ENCODE assay signal across 1 cellular context in genomic region chr9:105557804-105558610, GRCh38.
TF ChIP-seq lines count a peak whose summit lies in the region.

TSS of gene FKTN (plus strand) at chr9:105558131. CDS start at chr9:105575033, 16,902 bp downstream.

TF ChIP-seq in HepG2, 621 proteins besides CTCF, POLR2A, EP300 and RAD21 (continued from another document and continues in another):
- TF ChIP-seq SOX5 (CRISPR knock-in tag; IDR thresholded peaks at IDR 0.05; ENCODE audit: borderline replicate concordance): 0 out of 2 replicates have a peak, but pooled peaks have one; percentile 44
- no peak; the same call in 1 of the 2 replicates for TF ChIP-seq ZNF678 (CRISPR knock-in tag; IDR thresholded peaks at IDR 0.05)
- TF ChIP-seq SIN3B (IDR thresholded peaks at IDR 0.05; ENCODE audit: low read length): no peak
- peak; percentile 51; the same call in 1 of the 2 replicates for TF ChIP-seq ZSCAN31 (CRISPR knock-in tag; IDR thresholded peaks at IDR 0.05; ENCODE audit: low read depth)
- TF ChIP-seq GLI4 (CRISPR knock-in tag; IDR thresholded peaks at IDR 0.05; ENCODE audit: borderline replicate concordance): no peak; the same call in 1 of the 2 replicates
- no peak for TF ChIP-seq AKAP8 (CRISPR knock-in tag; IDR thresholded peaks at IDR 0.05)
- TF ChIP-seq, protein P1, sequence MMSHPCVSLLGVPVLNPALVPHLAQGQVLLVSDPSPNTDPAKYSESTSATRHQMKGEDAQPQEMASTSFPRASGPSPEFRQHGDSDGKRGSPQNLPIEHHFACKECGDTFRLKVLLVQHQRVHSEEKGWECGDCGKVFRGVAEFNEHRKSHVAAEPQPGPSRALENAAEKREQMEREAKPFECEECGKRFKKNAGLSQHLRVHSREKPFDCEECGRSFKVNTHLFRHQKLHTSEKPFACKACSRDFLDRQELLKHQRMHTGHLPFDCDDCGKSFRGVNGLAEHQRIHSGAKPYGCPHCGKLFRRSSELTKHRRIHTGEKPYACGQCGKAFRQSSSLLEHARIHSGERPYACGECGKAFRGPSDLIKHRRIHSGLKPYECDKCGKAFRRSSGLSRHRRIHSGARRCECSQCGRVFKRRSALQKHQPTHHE (CRISPR knock-in tag; IDR thresholded peaks at IDR 0.05; ENCODE audit: borderline replicate concordance): peak; percentile 75
- no peak for TF ChIP-seq SAFB2 (CRISPR knock-in tag; IDR thresholded peaks at IDR 0.05; ENCODE audit: borderline replicate concordance, low read depth)
- no peak for TF ChIP-seq ZNF605 (CRISPR knock-in tag; IDR thresholded peaks at IDR 0.05)
- TF ChIP-seq HIVEP1 (CRISPR knock-in tag; IDR thresholded peaks at IDR 0.05): peak; percentile 18; the same call in 1 of the 2 replicates
- TF ChIP-seq MTF2 (CRISPR knock-in tag; IDR thresholded peaks at IDR 0.05; ENCODE audit: borderline replicate concordance): 0 out of 2 replicates have a peak, but pooled peaks have one; percentile 55
- peak; percentile 71 for TF ChIP-seq TARDBP (CRISPR knock-in tag; IDR thresholded peaks at IDR 0.05)
- TF ChIP-seq RFX3 (CRISPR knock-in tag; IDR thresholded peaks at IDR 0.05): no peak
- TF ChIP-seq, protein P2, sequence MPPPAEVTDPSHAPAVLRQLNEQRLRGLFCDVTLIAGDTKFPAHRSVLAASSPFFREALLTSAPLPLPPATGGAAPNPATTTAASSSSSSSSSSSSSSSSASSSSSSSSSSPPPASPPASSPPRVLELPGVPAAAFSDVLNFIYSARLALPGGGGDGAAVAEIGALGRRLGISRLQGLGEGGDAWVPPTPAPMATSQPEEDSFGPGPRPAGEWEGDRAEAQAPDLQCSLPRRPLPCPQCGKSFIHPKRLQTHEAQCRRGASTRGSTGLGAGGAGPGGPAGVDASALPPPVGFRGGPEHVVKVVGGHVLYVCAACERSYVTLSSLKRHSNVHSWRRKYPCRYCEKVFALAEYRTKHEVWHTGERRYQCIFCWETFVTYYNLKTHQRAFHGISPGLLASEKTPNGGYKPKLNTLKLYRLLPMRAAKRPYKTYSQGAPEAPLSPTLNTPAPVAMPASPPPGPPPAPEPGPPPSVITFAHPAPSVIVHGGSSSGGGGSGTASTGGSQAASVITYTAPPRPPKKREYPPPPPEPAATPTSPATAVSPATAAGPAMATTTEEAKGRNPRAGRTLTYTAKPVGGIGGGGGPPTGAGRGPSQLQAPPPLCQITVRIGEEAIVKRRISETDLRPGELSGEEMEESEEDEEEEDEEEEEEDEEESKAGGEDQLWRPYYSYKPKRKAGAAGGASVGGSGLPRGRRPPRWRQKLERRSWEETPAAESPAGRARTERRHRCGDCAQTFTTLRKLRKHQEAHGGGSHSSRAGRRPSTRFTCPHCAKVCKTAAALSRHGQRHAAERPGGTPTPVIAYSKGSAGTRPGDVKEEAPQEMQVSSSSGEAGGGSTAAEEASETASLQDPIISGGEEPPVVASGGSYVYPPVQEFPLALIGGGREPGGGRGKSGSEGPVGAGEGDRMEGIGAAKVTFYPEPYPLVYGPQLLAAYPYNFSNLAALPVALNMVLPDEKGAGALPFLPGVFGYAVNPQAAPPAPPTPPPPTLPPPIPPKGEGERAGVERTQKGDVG (CRISPR knock-in tag; IDR thresholded peaks at IDR 0.05; ENCODE audit: borderline replicate concordance): peak; percentile 56; the same call in 1 of the 2 replicates
- TF ChIP-seq, protein P3, sequence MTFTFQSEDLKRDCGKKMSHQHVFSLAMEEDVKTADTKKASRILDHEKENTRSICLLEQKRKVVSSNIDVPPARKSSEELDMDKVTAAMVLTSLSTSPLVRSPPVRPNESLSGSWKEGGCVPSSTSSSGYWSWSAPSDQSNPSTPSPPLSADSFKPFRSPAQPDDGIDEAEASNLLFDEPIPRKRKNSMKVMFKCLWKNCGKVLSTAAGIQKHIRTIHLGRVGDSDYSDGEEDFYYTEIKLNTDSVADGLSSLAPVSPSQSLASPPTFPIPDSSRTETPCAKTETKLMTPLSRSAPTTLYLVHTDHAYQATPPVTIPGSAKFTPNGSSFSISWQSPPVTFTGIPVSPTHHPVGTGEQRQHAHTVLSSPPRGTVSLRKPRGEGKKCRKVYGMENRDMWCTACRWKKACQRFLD (CRISPR knock-in tag; IDR thresholded peaks at IDR 0.05; ENCODE audit: borderline replicate concordance): peak; percentile 33; the same call in 1 of the 2 replicates
- peak; percentile 61; the same call in 1 of the 2 replicates for TF ChIP-seq ZHX1 (CRISPR knock-in tag; IDR thresholded peaks at IDR 0.05; ENCODE audit: low read depth)
- no peak for TF ChIP-seq TOE1 (CRISPR knock-in tag; IDR thresholded peaks at IDR 0.05)
- TF ChIP-seq ZNF333 (CRISPR knock-in tag; IDR thresholded peaks at IDR 0.05; ENCODE audit: borderline replicate concordance): peak; percentile 72; the same call in 1 of the 2 replicates
- TF ChIP-seq KDM1A (CRISPR knock-in tag; IDR thresholded peaks at IDR 0.05): no peak
- TF ChIP-seq, protein P4, sequence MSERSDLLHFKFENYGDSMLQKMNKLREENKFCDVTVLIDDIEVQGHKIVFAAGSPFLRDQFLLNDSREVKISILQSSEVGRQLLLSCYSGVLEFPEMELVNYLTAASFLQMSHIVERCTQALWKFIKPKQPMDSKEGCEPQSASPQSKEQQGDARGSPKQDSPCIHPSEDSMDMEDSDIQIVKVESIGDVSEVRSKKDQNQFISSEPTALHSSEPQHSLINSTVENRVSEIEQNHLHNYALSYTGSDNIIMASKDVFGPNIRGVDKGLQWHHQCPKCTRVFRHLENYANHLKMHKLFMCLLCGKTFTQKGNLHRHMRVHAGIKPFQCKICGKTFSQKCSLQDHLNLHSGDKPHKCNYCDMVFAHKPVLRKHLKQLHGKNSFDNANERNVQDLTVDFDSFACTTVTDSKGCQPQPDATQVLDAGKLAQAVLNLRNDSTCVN (CRISPR knock-in tag; IDR thresholded peaks at IDR 0.05; ENCODE audit: borderline replicate concordance): no peak
- TF ChIP-seq HDAC6 (IDR thresholded peaks at IDR 0.05; ENCODE audit: low read depth, low read length): no peak
- TF ChIP-seq, protein P5, sequence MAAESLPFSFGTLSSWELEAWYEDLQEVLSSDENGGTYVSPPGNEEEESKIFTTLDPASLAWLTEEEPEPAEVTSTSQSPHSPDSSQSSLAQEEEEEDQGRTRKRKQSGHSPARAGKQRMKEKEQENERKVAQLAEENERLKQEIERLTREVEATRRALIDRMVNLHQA (CRISPR knock-in tag; IDR thresholded peaks at IDR 0.05): no peak
- TF ChIP-seq MAFG (CRISPR knock-in tag; IDR thresholded peaks at IDR 0.05): no peak
- TF ChIP-seq KLF11 (CRISPR knock-in tag; IDR thresholded peaks at IDR 0.05): no peak; the same call in 1 of the 2 replicates
- TF ChIP-seq ZNF430 (CRISPR knock-in tag; IDR thresholded peaks at IDR 0.05): no peak
- TF ChIP-seq MIER2 (CRISPR knock-in tag; IDR thresholded peaks at IDR 0.05): no peak; the same call in 1 of the 2 replicates
- peak; percentile 52 for TF ChIP-seq ZNF256 (CRISPR knock-in tag; conservative IDR thresholded peaks at IDR 0.05)
- TF ChIP-seq ZNF660 (CRISPR knock-in tag; IDR thresholded peaks at IDR 0.05; ENCODE audit: borderline replicate concordance, low read depth): no peak
- no peak; the same call in 1 of the 2 replicates for TF ChIP-seq ZNF768 (CRISPR knock-in tag; IDR thresholded peaks at IDR 0.05)
- TF ChIP-seq ZBTB44 (CRISPR knock-in tag; IDR thresholded peaks at IDR 0.05): no peak
- TF ChIP-seq ZNF550 (CRISPR knock-in tag; IDR thresholded peaks at IDR 0.05; ENCODE audit: borderline replicate concordance): no peak
- no peak for TF ChIP-seq ZNF382 (CRISPR knock-in tag; IDR thresholded peaks at IDR 0.05; ENCODE audit: borderline replicate concordance)
- TF ChIP-seq CHCHD3 (CRISPR knock-in tag; IDR thresholded peaks at IDR 0.05): no peak
- TF ChIP-seq ZNF251 (CRISPR knock-in tag; IDR thresholded peaks at IDR 0.05): no peak
- peak; percentile 56; the same call in 1 of the 2 replicates for TF ChIP-seq ZNF691 (CRISPR knock-in tag; IDR thresholded peaks at IDR 0.05; ENCODE audit: borderline replicate concordance, low read depth)
- no peak for TF ChIP-seq ZNF562 (CRISPR knock-in tag; IDR thresholded peaks at IDR 0.05; ENCODE audit: borderline replicate concordance)
- TF ChIP-seq ZNF576 (CRISPR knock-in tag; IDR thresholded peaks at IDR 0.05): no peak
- no peak for TF ChIP-seq AGO1 (IDR thresholded peaks at IDR 0.05; ENCODE audit: low read depth, low read length, poor library complexity, severe bottlenecking)
- no peak for TF ChIP-seq ZNF484 (CRISPR knock-in tag; IDR thresholded peaks at IDR 0.05; ENCODE audit: borderline replicate concordance, low read depth)
- TF ChIP-seq HNRNPH1 (optimal IDR thresholded peaks at IDR 0.05; ENCODE audit: low read depth, low read length): no peak
- no peak for TF ChIP-seq FOXO4 (CRISPR knock-in tag; conservative IDR thresholded peaks at IDR 0.05)
- no peak for TF ChIP-seq ZNF432 (CRISPR knock-in tag; IDR thresholded peaks at IDR 0.05; ENCODE audit: borderline replicate concordance)
- TF ChIP-seq HDAC2 (CRISPR knock-in tag; IDR thresholded peaks at IDR 0.05): peak; percentile 71; the same call in 1 of the 2 replicates
- peak; percentile 77; the same call in 1 of the 2 replicates for TF ChIP-seq ARID4A (CRISPR knock-in tag; IDR thresholded peaks at IDR 0.05; ENCODE audit: borderline replicate concordance)
